Comparison of ENCODE assay signal across 1 cellular context in the genomic region with DNA sequence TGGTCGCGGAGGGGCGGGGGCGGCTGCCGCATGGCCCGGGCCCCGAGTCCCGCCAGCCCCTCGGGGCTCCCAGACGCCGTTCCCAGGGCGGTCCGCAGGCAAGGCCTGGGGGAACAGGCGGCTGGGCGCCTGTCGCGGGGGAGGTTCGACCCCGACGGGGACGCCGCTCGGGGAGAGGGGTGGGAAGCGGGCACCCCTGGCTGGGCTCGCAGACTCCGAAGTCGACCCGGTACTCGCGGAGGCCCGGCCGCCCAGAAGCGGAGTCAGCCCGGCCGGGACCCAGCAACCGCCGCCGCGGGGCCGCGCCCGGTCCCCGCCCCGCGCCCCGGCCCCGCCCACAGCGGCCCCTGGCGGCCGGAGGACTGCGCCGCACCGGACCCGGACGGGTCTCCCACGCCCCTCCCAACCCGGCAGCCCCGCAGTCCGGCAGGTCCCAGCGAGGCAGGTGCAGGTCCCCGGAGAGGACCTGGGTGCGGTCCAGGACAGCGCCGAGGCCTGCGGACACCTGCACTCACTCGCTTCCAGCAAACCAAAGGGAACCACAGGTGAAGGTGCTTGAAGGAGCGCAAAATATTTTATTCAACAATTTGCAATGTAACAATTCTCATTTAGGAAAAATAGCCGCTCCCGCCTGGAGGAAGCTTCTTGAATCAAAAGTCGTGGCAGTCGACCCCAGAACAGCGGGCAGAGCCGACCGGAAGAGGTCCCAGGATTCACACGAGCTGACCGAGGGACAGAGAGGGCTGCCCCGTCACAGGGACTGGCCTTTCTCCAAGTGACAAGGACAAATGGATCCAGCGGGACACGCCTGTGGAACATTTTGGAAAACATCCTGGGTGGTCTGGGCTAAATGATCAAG.
TF ChIP-seq lines count a peak whose summit lies in the region.

Gene INPP5E, minus strand, starts transcription at position 296 of the 859 bp plus-strand sequence. CDS start 426 bp downstream, outside the sequence.

TF ChIP-seq in GM12878, 131 proteins besides CTCF, POLR2A, EP300 and RAD21 (continues in another document):
- TF ChIP-seq ZNF687 (IDR thresholded peaks at IDR 0.05) (0 out of 2 replicates have a peak, but pooled peaks have one; percentile 48), KDM1A (IDR thresholded peaks at IDR 0.05; ENCODE audit: borderline replicate concordance) (no peak), CHD4 (IDR thresholded peaks at IDR 0.05) (no peak), KAT2A (conservative IDR thresholded peaks at IDR 0.05; ENCODE audit: control insufficient read depth, low read depth, low read length) (no peak), RCOR1 (conservative IDR thresholded peaks at IDR 0.05; ENCODE audit: low read depth, low read length) (no peak), RELB (IDR thresholded peaks at IDR 0.05; ENCODE audit: low read depth) (no peak), BRCA1 (IDR thresholded peaks at IDR 0.05; ENCODE audit: low read depth, low read length) (no peak), EGR1 (IDR thresholded peaks at IDR 0.05; ENCODE audit: borderline replicate concordance in 1 of 2, low read depth in 2 of 2, low read length in 2 of 2) (peak in 1 of 2 experiments; percentile 76; a peak in 2 of 3 replicates), PAX5 (IDR thresholded peaks at IDR 0.05; ENCODE audit: borderline replicate concordance, low read depth, low read length) (no peak), EZH2 (IDR thresholded peaks at IDR 0.05; ENCODE audit: borderline replicate concordance, control insufficient read depth, low read depth, low read length) (no peak), TCF3 (IDR thresholded peaks at IDR 0.05; ENCODE audit: borderline replicate concordance, insufficient read depth, low read depth, low read length) (no peak), YBX1 (IDR thresholded peaks at IDR 0.05) (no peak), MAX (IDR thresholded peaks at IDR 0.05; ENCODE audit: low read depth, low read length) (no peak; the same call in 1 of the 2 replicates), HSF1 (IDR thresholded peaks at IDR 0.05; ENCODE audit: low read depth, low read length) (no peak), CBX3 (IDR thresholded peaks at IDR 0.05; ENCODE audit: borderline replicate concordance, low read depth) (no peak), CREM (IDR thresholded peaks at IDR 0.05; ENCODE audit: low read depth) (no peak), CEBPB (IDR thresholded peaks at IDR 0.05; ENCODE audit: borderline replicate concordance in 1 of 2, low read depth in 2 of 2, low read length in 2 of 2) (no peak), TARDBP (IDR thresholded peaks at IDR 0.05; ENCODE audit: borderline replicate concordance) (no peak), ELK1 (IDR thresholded peaks at IDR 0.05; ENCODE audit: low read depth, low read length) (no peak), MXI1 (IDR thresholded peaks at IDR 0.05; ENCODE audit: low read depth, low read length) (no peak; the same call in 1 of the 2 replicates), NR2C2 (IDR thresholded peaks at IDR 0.05; ENCODE audit: borderline replicate concordance, control insufficient read depth, insufficient read length, low read depth) (no peak), GATAD2B (conservative IDR thresholded peaks at IDR 0.05; ENCODE audit: low read depth) (no peak), SPI1 (IDR thresholded peaks at IDR 0.05; ENCODE audit: borderline replicate concordance, insufficient read depth, low read depth, low read length) (no peak), ASH2L (IDR thresholded peaks at IDR 0.05; ENCODE audit: borderline replicate concordance, low read depth) (no peak), POLR2AphosphoS5 (IDR thresholded peaks at IDR 0.05; ENCODE audit: low read length) (no peak; the same call in 1 of the 2 replicates), RELA (IDR thresholded peaks at IDR 0.05; ENCODE audit: borderline replicate concordance, partially characterized antibody) (no peak), IKZF1 (conservative IDR thresholded peaks at IDR 0.05) (peak; percentile 86), TAF1 (IDR thresholded peaks at IDR 0.05; ENCODE audit: borderline replicate concordance, low read depth, low read length) (peak; percentile 25; the same call in 1 of the 2 replicates), TCF7 (IDR thresholded peaks at IDR 0.05; ENCODE audit: borderline replicate concordance) (no peak)
- TF ChIP-seq, protein P1, sequence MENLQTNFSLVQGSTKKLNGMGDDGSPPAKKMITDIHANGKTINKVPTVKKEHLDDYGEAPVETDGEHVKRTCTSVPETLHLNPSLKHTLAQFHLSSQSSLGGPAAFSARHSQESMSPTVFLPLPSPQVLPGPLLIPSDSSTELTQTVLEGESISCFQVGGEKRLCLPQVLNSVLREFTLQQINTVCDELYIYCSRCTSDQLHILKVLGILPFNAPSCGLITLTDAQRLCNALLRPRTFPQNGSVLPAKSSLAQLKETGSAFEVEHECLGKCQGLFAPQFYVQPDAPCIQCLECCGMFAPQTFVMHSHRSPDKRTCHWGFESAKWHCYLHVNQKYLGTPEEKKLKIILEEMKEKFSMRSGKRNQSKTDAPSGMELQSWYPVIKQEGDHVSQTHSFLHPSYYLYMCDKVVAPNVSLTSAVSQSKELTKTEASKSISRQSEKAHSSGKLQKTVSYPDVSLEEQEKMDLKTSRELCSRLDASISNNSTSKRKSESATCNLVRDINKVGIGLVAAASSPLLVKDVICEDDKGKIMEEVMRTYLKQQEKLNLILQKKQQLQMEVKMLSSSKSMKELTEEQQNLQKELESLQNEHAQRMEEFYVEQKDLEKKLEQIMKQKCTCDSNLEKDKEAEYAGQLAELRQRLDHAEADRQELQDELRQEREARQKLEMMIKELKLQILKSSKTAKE (IDR thresholded peaks at IDR 0.05; ENCODE audit: low read depth, poor library complexity, severe bottlenecking) = no peak
- TF ChIP-seq, protein P2, sequence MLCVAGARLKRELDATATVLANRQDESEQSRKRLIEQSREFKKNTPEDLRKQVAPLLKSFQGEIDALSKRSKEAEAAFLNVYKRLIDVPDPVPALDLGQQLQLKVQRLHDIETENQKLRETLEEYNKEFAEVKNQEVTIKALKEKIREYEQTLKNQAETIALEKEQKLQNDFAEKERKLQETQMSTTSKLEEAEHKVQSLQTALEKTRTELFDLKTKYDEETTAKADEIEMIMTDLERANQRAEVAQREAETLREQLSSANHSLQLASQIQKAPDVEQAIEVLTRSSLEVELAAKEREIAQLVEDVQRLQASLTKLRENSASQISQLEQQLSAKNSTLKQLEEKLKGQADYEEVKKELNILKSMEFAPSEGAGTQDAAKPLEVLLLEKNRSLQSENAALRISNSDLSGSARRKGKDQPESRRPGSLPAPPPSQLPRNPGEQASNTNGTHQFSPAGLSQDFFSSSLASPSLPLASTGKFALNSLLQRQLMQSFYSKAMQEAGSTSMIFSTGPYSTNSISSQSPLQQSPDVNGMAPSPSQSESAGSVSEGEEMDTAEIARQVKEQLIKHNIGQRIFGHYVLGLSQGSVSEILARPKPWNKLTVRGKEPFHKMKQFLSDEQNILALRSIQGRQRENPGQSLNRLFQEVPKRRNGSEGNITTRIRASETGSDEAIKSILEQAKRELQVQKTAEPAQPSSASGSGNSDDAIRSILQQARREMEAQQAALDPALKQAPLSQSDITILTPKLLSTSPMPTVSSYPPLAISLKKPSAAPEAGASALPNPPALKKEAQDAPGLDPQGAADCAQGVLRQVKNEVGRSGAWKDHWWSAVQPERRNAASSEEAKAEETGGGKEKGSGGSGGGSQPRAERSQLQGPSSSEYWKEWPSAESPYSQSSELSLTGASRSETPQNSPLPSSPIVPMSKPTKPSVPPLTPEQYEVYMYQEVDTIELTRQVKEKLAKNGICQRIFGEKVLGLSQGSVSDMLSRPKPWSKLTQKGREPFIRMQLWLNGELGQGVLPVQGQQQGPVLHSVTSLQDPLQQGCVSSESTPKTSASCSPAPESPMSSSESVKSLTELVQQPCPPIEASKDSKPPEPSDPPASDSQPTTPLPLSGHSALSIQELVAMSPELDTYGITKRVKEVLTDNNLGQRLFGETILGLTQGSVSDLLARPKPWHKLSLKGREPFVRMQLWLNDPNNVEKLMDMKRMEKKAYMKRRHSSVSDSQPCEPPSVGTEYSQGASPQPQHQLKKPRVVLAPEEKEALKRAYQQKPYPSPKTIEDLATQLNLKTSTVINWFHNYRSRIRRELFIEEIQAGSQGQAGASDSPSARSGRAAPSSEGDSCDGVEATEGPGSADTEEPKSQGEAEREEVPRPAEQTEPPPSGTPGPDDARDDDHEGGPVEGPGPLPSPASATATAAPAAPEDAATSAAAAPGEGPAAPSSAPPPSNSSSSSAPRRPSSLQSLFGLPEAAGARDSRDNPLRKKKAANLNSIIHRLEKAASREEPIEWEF (IDR thresholded peaks at IDR 0.05; ENCODE audit: insufficient replicate concordance, low read depth, low read length) = no peak
- TF ChIP-seq, protein P3, sequence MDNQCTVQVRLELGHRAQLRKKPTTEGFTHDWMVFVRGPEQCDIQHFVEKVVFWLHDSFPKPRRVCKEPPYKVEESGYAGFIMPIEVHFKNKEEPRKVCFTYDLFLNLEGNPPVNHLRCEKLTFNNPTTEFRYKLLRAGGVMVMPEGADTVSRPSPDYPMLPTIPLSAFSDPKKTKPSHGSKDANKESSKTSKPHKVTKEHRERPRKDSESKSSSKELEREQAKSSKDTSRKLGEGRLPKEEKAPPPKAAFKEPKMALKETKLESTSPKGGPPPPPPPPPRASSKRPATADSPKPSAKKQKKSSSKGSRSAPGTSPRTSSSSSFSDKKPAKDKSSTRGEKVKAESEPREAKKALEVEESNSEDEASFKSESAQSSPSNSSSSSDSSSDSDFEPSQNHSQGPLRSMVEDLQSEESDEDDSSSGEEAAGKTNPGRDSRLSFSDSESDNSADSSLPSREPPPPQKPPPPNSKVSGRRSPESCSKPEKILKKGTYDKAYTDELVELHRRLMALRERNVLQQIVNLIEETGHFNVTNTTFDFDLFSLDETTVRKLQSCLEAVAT (IDR thresholded peaks at IDR 0.05) = no peak
- TF ChIP-seq, protein P4, sequence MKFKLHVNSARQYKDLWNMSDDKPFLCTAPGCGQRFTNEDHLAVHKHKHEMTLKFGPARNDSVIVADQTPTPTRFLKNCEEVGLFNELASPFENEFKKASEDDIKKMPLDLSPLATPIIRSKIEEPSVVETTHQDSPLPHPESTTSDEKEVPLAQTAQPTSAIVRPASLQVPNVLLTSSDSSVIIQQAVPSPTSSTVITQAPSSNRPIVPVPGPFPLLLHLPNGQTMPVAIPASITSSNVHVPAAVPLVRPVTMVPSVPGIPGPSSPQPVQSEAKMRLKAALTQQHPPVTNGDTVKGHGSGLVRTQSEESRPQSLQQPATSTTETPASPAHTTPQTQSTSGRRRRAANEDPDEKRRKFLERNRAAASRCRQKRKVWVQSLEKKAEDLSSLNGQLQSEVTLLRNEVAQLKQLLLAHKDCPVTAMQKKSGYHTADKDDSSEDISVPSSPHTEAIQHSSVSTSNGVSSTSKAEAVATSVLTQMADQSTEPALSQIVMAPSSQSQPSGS (IDR thresholded peaks at IDR 0.05; ENCODE audit: low read length) = no peak
